Comparison of ENCODE assay signal across 14 cellular contexts in genomic region chr4:183636488-183636887, GRCh38. TPM values are rescaled to one million over a fixed set of nuclear protein-coding genes. Genes with fewer than 3 reads are reported as not detected.
DNase-seq lines count a peak whose midpoint lies in the region; ATAC-seq, FAIRE-seq and TF ChIP-seq lines count a peak whose summit lies in the region.
"Had no signal": no experiment of that assay in that cellular context is flagged by ENCODE, and none has a peak within 500 bp of the region (broad histone marks: within the 10 kb centered on the region; RNA-seq: fewer than 3 reads in every experiment).

No MANE protein-coding gene starts in this region.

- FAIRE-seq in small intestine (lab: Jason Lieb, UNC) (no peak), kidney (lab: Jason Lieb, UNC) (no peak)
- FAIRE-seq: GM19239 had no signal

- TF ChIP-seq CTCF in H9 (conservative IDR thresholded peaks at IDR 0.05) (no peak), glutamatergic neuron (IDR thresholded peaks at IDR 0.05; ENCODE audit: partially characterized antibody, unreplicated experiment) (no peak), kidney (IDR thresholded peaks at IDR 0.05; ENCODE audit: borderline replicate concordance, extremely low read depth, insufficient read depth) (no peak)

- ATAC-seq in HG03135 (IDR thresholded peaks at IDR 0.05; ENCODE audit: unreplicated experiment), result no peak
- no peak for ATAC-seq in activated CD8-positive, alpha-beta memory T cell treated with anti-CD3 and anti-CD28 coated beads, Interleukin-2, amount 10 ng/mL, durations not matched to agents 7 days and 5 days
- ATAC-seq: CD8-positive, alpha-beta T cell; HCT116 had no signal

- no peak overlapping the region for H2BK15ac ChIP-seq in H9 (ENCODE audit: low read depth, low read length)

- H3K23me2 ChIP-seq in H9 (ENCODE audit: insufficient read length, low read depth, low read length, poor library complexity, severe bottlenecking), result no peaks in the 10 kb centered on the region

- H3K4me1 ChIP-seq in H9 (ENCODE audit: insufficient read depth, low read length), result no peaks in the 10 kb centered on the region; the same call in 1 of the 2 replicates
- peaks cover 32% of the 10 kb centered on the region for H3K4me1 ChIP-seq in SJSA1 (replicated peaks)
- no peaks in the 10 kb centered on the region for H3K4me1 ChIP-seq in small intestine (ENCODE audit: control insufficient read depth in 2 of 2, insufficient read depth in 1 of 2, low read depth in 1 of 2, low read length in 1 of 2)
- H3K4me1 ChIP-seq in kidney (ENCODE audit: control insufficient read depth in 1 of 2, insufficient read depth in 1 of 2, low read depth in 1 of 2, low read length in 2 of 2), result peaks cover 0 to 2% of the 10 kb centered on the region in 2 donors

- no peaks in the 10 kb centered on the region for H3K79me2 ChIP-seq in H9 (ENCODE audit: insufficient read depth, low read length)

- H2AK5ac ChIP-seq in H9 (ENCODE audit: insufficient read length, low read length), result no peak overlapping the region

- CTCF ChIA-PET in activated CD8-positive, alpha-beta memory T cell treated with anti-CD3 and anti-CD28 coated beads, Interleukin-2, amount 10 ng/mL, durations not matched to agents 7 days and 5 days (lab: Charles Lee), result interaction anchor here (1.5 kb wide), 1 partner anchor 139 kb away, joined by 3 read pairs; no protein-coding TSS in a partner anchor

- H2BK20ac ChIP-seq in H9 (ENCODE audit: low read depth, low read length, poor library complexity, severe bottlenecking), result no peak overlapping the region

- H3K27ac Mint-ChIP-seq in H9 (peak overlapping the region in 2 of 3 experiments; percentile 36 to 72; a peak in 3 of 7 replicates), glutamatergic neuron (ENCODE audit: unreplicated experiment) (peak overlapping the region; percentile 94)
- H3K27ac Mint-ChIP-seq in activated CD8-positive, alpha-beta memory T cell treated with anti-CD3 and anti-CD28 coated beads, Interleukin-2, amount 10 ng/mL, durations not matched to agents 7 days and 5 days, result no peak overlapping the region
- H3K27ac Mint-ChIP-seq: CD8-positive, alpha-beta T cell had no signal

- no CpG with 5 or more reads among the region's 8 CpGs for WGBS in H9 (ENCODE audit: extremely low coverage, insufficient read length, low lambda C conversion rate)
- 23 to 69% (median 35%) methylated on average over 8 of the region's 8 CpGs for WGBS in small intestine, 3 donors

- H3K36me3 Mint-ChIP-seq in H9 (ENCODE audit: insufficient read depth in 1 of 3, low read depth in 3 of 3) (peaks cover 0 to 3% (median 0%) of the 10 kb centered on the region in 3 experiments; a peak in 2 of 7 replicates), glutamatergic neuron (ENCODE audit: unreplicated experiment) (no peaks in the 10 kb centered on the region)
- H3K36me3 Mint-ChIP-seq in activated CD8-positive, alpha-beta memory T cell treated with anti-CD3 and anti-CD28 coated beads, Interleukin-2, amount 10 ng/mL, durations not matched to agents 7 days and 5 days, result peaks cover 3% of the 10 kb centered on the region

- H3K9me3 ChIP-seq in H9 (ENCODE audit: control insufficient read depth, low read depth, low read length) (no peaks in the 10 kb centered on the region), SJSA1 (replicated peaks) (no peaks in the 10 kb centered on the region), small intestine (ENCODE audit: control insufficient read depth, low read depth) (no peaks in the 10 kb centered on the region), kidney (ENCODE audit: control insufficient read depth in 1 of 2, low read length in 2 of 2) (no peaks in the 10 kb centered on the region)
- H3K9me3 ChIP-seq: right atrium auricular region had no signal

- H3K4me1 Mint-ChIP-seq in H9 (peaks cover 31 to 34% of the 10 kb centered on the region in 2 experiments), glutamatergic neuron (ENCODE audit: low read depth, unreplicated experiment) (peaks cover 23% of the 10 kb centered on the region)
- H3K4me1 Mint-ChIP-seq in activated CD8-positive, alpha-beta memory T cell treated with anti-CD3 and anti-CD28 coated beads, Interleukin-2, amount 10 ng/mL, durations not matched to agents 7 days and 5 days, result peaks cover 18% of the 10 kb centered on the region

- no peaks in the 10 kb centered on the region for H4K20me1 ChIP-seq in H9 (ENCODE audit: control insufficient read depth, insufficient read depth, insufficient read length)

- H3K79me1 ChIP-seq in H9 (ENCODE audit: insufficient read depth, low read depth, low read length, poor library complexity, severe bottlenecking), result no peaks in the 10 kb centered on the region

- H3K4me2 ChIP-seq in H9 (ENCODE audit: insufficient read depth, insufficient read length, low read length), result no peak overlapping the region

- H3K9ac ChIP-seq in H9 (ENCODE audit: extremely low read depth, insufficient read length, low read length) (no peak overlapping the region), kidney (ENCODE audit: low read length in 2 of 2) (no peak overlapping the region)

- no peak overlapping the region for H2BK5ac ChIP-seq in H9 (ENCODE audit: insufficient read length, low read length)

- no peak overlapping the region for H4K8ac ChIP-seq in H9 (replicated peaks; ENCODE audit: insufficient read length, low read depth, low read length)

- H4K5ac ChIP-seq in H9 (ENCODE audit: insufficient read length, low read depth, low read length), result no peak overlapping the region

- no peaks in the 10 kb centered on the region for H3K27me3 Mint-ChIP-seq in H9 (ENCODE audit: low read depth)
- H3K27me3 Mint-ChIP-seq in glutamatergic neuron (ENCODE audit: unreplicated experiment), result no peaks in the 10 kb centered on the region
- H3K27me3 Mint-ChIP-seq in activated CD8-positive, alpha-beta memory T cell treated with anti-CD3 and anti-CD28 coated beads, Interleukin-2, amount 10 ng/mL, durations not matched to agents 7 days and 5 days, result no peaks in the 10 kb centered on the region

- H3K18ac ChIP-seq in H9 (ENCODE audit: insufficient read length, low read depth, low read length), result no peak overlapping the region

- no peaks in the 10 kb centered on the region for H3K9me3 Mint-ChIP-seq in H9
- H3K9me3 Mint-ChIP-seq in glutamatergic neuron (ENCODE audit: unreplicated experiment), result no peaks in the 10 kb centered on the region
- H3K9me3 Mint-ChIP-seq in activated CD8-positive, alpha-beta memory T cell treated with anti-CD3 and anti-CD28 coated beads, Interleukin-2, amount 10 ng/mL, durations not matched to agents 7 days and 5 days (ENCODE audit: low read depth), result no peaks in the 10 kb centered on the region
- H3K9me3 Mint-ChIP-seq: CD8-positive, alpha-beta T cell had no signal

- peak overlapping the region; percentile 48 for H2AFZ ChIP-seq in H9 (ENCODE audit: low read length)

- H3K23ac ChIP-seq in H9 (ENCODE audit: insufficient read length, low read depth, low read length), result no peak overlapping the region

- peak overlapping the region; percentile 45 for H3K27ac ChIP-seq in H9 (ENCODE audit: insufficient read length, low read depth, low read length)
- peak overlapping the region; percentile 46 for H3K27ac ChIP-seq in SJSA1
- H3K27ac ChIP-seq in small intestine (ENCODE audit: low read depth in 1 of 2, low read length in 1 of 2), result no peak overlapping the region
- H3K27ac ChIP-seq in kidney (ENCODE audit: low read depth in 2 of 2, low read length in 2 of 2), result no peak overlapping the region
- H3K27ac ChIP-seq: SK-N-MC had no signal

- no peak overlapping the region for H3T11ph ChIP-seq in H9 (ENCODE audit: low read length)

- H3K4ac ChIP-seq in H9 (ENCODE audit: low read depth, low read length), result no peak overlapping the region

- H3K56ac ChIP-seq in H9 (ENCODE audit: insufficient read length, low read depth, low read length), result no peak overlapping the region

- H2BK12ac ChIP-seq in H9 (ENCODE audit: insufficient read length, low read depth, low read length), result no peak overlapping the region

- DNase-seq in H9 (no peak), SJSA1 (ENCODE audit: low read depth in 1 of 2, low spot score in 2 of 2) (peak in 1 of 2 experiments; percentile 46), glutamatergic neuron (no peak), small intestine (peak; percentile 45), kidney (no peak)
- no peak for DNase-seq in activated CD4-positive, alpha-beta T cell treated with anti-CD3 and anti-CD28 coated beads, Interleukin-2, amount 50 U/mL, for 1 hour
- no peak for DNase-seq in activated CD8-positive, alpha-beta memory T cell treated with anti-CD3 and anti-CD28 coated beads, Interleukin-2, amount 10 ng/mL, durations not matched to agents 7 days and 5 days
- DNase-seq: CD8-positive, alpha-beta T cell; Karpas-422 had no signal

- no peak overlapping the region for H2BK120ac ChIP-seq in H9 (ENCODE audit: low read depth, low read length, poor library complexity, severe bottlenecking)

- H4K91ac ChIP-seq in H9 (ENCODE audit: insufficient read length, low read depth, low read length), result no peak overlapping the region

- H3K27me3 ChIP-seq in H9 (ENCODE audit: insufficient read depth, low read length), result no peaks in the 10 kb centered on the region
- H3K27me3 ChIP-seq in SJSA1 (replicated peaks), result no peaks in the 10 kb centered on the region
- no peaks in the 10 kb centered on the region for H3K27me3 ChIP-seq in small intestine (ENCODE audit: control insufficient read depth in 2 of 2, insufficient read depth in 2 of 2, low read length in 2 of 2)
- H3K27me3 ChIP-seq: right atrium auricular region had no signal

- H3K36me3 ChIP-seq in SJSA1, result peaks cover 3% of the 10 kb centered on the region; the same call in 1 of the 2 replicates
- no peaks in the 10 kb centered on the region for H3K36me3 ChIP-seq in small intestine (ENCODE audit: control insufficient read depth in 2 of 2, insufficient read depth in 2 of 2, low read length in 2 of 2)
- H3K36me3 ChIP-seq in kidney (ENCODE audit: control insufficient read depth in 1 of 2, insufficient read depth in 2 of 2, low read length in 2 of 2), result no peaks in the 10 kb centered on the region
- H3K36me3 ChIP-seq: right atrium auricular region had no signal

- intact Hi-C loops in kidney (cut with DNase I), result no loop called here

- H3K14ac ChIP-seq in H9 (ENCODE audit: insufficient read depth, low read length), result no peak overlapping the region

- H3K4me3 Mint-ChIP-seq in H9, result no peak overlapping the region
- peak overlapping the region; percentile 51 for H3K4me3 Mint-ChIP-seq in glutamatergic neuron (ENCODE audit: unreplicated experiment)
- no peak overlapping the region for H3K4me3 Mint-ChIP-seq in activated CD8-positive, alpha-beta memory T cell treated with anti-CD3 and anti-CD28 coated beads, Interleukin-2, amount 10 ng/mL, durations not matched to agents 7 days and 5 days
- H3K4me3 Mint-ChIP-seq: CD8-positive, alpha-beta T cell had no signal

- H3K4me3 ChIP-seq in SJSA1 (peak overlapping the region; percentile 17; the same call in 1 of the 2 replicates), small intestine (ENCODE audit: low read depth in 1 of 2, low read length in 2 of 2) (peak overlapping the region in 1 of 2 donors; percentile 12), kidney (ENCODE audit: low read length in 2 of 2) (no peak overlapping the region)
- H3K4me3 ChIP-seq: right atrium auricular region, SK-N-MC had no signal

RNA-seq across cellular contexts. Expression of gene RWDD4, which starts 22.5 kb away (rescaled TPM):
- 17.8 and 19.3 TPM in 2 replicates for total RNA-seq in H9 (2021)
- 30.5 and 40.7 TPM in 2 replicates for total RNA-seq in SJSA1 (2014; rRNA removed; shearing (Covaris generic))
- 17.8 TPM for total RNA-seq in glutamatergic neuron (ENCODE audit: unreplicated experiment)
- polyA plus RNA-seq in small intestine, result 10 to 100 TPM; 10.3 to 13.4 (median 12.5) TPM
- total RNA-seq in activated CD8-positive, alpha-beta memory T cell treated with anti-CD3 and anti-CD28 coated beads, Interleukin-2, amount 10 ng/mL, durations not matched to agents 7 days and 5 days, result 10 to 100 TPM; 17.8 to 18.6 TPM
- 17.7 TPM for total RNA-seq in kidney
- 19.1 TPM for polyA plus RNA-seq in kidney (ENCODE audit: insufficient read depth, low read depth, low replicate concordance)

RNA-seq across cellular contexts. Expression of gene TRAPPC11, which starts 22.6 kb away (rescaled TPM):
- total RNA-seq in H9 (2021), result 24.1 and 32.2 TPM in 2 replicates
- 32.8 and 36.3 TPM in 2 replicates for total RNA-seq in SJSA1 (2014; rRNA removed; shearing (Covaris generic))
- total RNA-seq in glutamatergic neuron (ENCODE audit: unreplicated experiment), result 56.2 TPM
- polyA plus RNA-seq in small intestine, result 10 to 100 TPM; 12.3 to 19.9 (median 18.4) TPM
- total RNA-seq in activated CD8-positive, alpha-beta memory T cell treated with anti-CD3 and anti-CD28 coated beads, Interleukin-2, amount 10 ng/mL, durations not matched to agents 7 days and 5 days, result 10 to 100 TPM; 30.3 to 34.6 TPM
- 43.1 TPM for total RNA-seq in kidney
- 13.8 TPM for polyA plus RNA-seq in kidney (ENCODE audit: insufficient read depth, low read depth, low replicate concordance)

Comparison
In these comparisons a context has a peak if more than half of its experiments do, and no peak if none do; other contexts are left out.
1. H3K27ac ChIP-seq: peak in H9 (single experiment) and SJSA1 (single experiment); none in small intestine (0 of 2) and kidney (0 of 2).